10 cellular contexts compared by ENCODE assay signal in genomic region chr12:124369055-124369900, GRCh38.
A peak's percentile ranks its signal among the peaks of the same experiment; 100 is the strongest.
DNase-seq lines count a peak whose midpoint lies in the region; ATAC-seq and TF ChIP-seq lines count a peak whose summit lies in the region.
"Had no signal": no experiment of that assay in that cellular context is flagged by ENCODE, and none has a peak within 500 bp of the region (broad histone marks: within the 10 kb centered on the region; RNA-seq: fewer than 3 reads in every experiment).

No MANE protein-coding gene starts in this region.

- H3K27me3 ChIP-seq in right atrium auricular region = no peaks in the 10 kb centered on the region

- H3K4me3 ChIP-seq in right atrium auricular region = no peak overlapping the region

- TF ChIP-seq CTCF in right atrium auricular region (IDR thresholded peaks at IDR 0.05) = no peak

- H3K27ac ChIP-seq in angular gyrus (ENCODE audit: low read depth, low read length) (peak overlapping the region; percentile 92), right atrium auricular region (peak overlapping the region; percentile 92 to 93)
- H3K27ac ChIP-seq: KMS-11 had no signal

- H3K9me3 ChIP-seq in right atrium auricular region = no peaks in the 10 kb centered on the region

- ATAC-seq in GM21723 (IDR thresholded peaks at IDR 0.05; ENCODE audit: unreplicated experiment) = no peak
- ATAC-seq: activated naive CD4-positive, alpha-beta T cell treated with anti-CD3 and anti-CD28 coated beads, Interleukin-2, amount 50 U/mL, for 72 hours had no signal

- H3K36me3 ChIP-seq in right atrium auricular region = peaks cover 50% of the 10 kb centered on the region

- H3K4me1 ChIP-seq in right atrium auricular region = peaks cover 0 to 70% of the 10 kb centered on the region in 2 donors

- DNase-seq in EL (peak; percentile 94), right atrium auricular region (ENCODE audit: low spot score) (peak; percentile 94), renal cortical epithelial cell (ENCODE audit: low read depth) (peak; percentile 76), NCI-H748 (lab: John Stamatoyannopoulos, UW; ENCODE audit: unreplicated experiment) (no peak), NCI-H1930 (lab: John Stamatoyannopoulos, UW) (no peak)
- no peak for DNase-seq in activated CD8-positive, alpha-beta memory T cell treated with anti-CD3 and anti-CD28 coated beads, Interleukin-2, amount 50 U/mL, for 4 hours

Comparison
In these comparisons a context has a peak if more than half of its experiments do, and no peak if none do; other contexts are left out.
1. DNase-seq: peak in EL (single experiment), right atrium auricular region (single experiment) and renal cortical epithelial cell (single experiment); none in activated CD8-positive, alpha-beta memory T cell treated with anti-CD3 and anti-CD28 coated beads, Interleukin-2, amount 50 U/mL, for 4 hours (single experiment), NCI-H748 (single experiment) and NCI-H1930 (0 of 2).